ENCODE assay signal across 1 cellular context in the genomic region with DNA sequence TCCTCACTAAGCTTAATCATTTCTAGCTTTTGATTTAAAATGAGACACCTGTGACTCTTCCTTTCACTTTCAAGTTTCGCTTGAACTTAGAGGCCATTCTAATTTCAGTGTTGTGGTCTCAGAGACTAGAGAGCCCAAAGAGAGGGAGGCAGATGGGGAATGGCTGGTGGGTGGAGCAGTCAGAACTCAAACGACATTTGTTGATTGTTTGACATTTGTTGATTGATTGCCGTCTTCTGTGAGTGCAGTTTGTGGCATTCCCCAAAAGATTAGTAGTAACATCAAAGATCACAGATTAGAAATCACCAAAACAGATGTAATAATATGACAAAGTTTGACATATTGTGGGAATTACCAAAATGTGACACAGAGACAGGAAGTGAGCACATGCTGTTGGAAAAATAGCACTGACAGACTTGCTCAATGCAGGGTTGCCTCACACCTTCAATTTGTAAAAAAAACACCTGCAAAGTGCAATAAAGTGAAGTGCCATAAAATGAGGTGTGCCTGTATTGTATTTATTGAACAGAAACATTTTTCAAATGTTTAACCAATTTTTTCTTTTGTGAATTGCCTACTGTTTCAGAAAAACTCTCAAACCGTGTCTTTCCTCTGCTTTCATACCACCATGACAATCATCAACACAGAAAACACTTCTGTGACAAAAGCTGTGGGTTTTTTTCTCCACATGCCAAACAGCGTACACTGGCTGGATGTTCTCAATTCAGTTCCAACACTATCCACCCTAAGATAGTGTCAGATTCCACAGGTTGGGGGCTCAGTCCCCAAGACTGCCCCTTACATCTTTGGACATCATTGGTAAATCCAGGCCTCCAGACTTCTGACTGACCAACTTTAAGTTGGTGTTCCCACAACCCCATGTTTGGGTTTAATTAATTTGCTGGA.
A peak's percentile ranks its signal among the peaks of the same experiment; 100 is the strongest.
TF ChIP-seq lines count a peak whose summit lies in the region.

No MANE protein-coding gene starts in this region.

TF ChIP-seq in GM12878, 131 proteins besides CTCF, POLR2A, EP300 and RAD21 (continued from another document):
- TF ChIP-seq, protein P1, sequence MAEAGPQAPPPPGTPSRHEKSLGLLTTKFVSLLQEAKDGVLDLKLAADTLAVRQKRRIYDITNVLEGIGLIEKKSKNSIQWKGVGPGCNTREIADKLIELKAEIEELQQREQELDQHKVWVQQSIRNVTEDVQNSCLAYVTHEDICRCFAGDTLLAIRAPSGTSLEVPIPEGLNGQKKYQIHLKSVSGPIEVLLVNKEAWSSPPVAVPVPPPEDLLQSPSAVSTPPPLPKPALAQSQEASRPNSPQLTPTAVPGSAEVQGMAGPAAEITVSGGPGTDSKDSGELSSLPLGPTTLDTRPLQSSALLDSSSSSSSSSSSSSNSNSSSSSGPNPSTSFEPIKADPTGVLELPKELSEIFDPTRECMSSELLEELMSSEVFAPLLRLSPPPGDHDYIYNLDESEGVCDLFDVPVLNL (IDR thresholded peaks at IDR 0.05; ENCODE audit: low read depth, low read length): no peak
- TF ChIP-seq HCFC1 (IDR thresholded peaks at IDR 0.05; ENCODE audit: low read length): no peak
- no peak for TF ChIP-seq KLF5 (IDR thresholded peaks at IDR 0.05; ENCODE audit: partially characterized antibody)
- TF ChIP-seq ASH2L (IDR thresholded peaks at IDR 0.05; ENCODE audit: borderline replicate concordance, low read depth): 0 out of 2 replicates have a peak, but pooled peaks have one; percentile 7
- TF ChIP-seq CBX5 (IDR thresholded peaks at IDR 0.05; ENCODE audit: low read depth): peak; percentile 65; the same call in 1 of the 2 replicates
- peak; percentile 89 for TF ChIP-seq TBL1XR1 (IDR thresholded peaks at IDR 0.05; ENCODE audit: low read depth, low read length)
- no peak for TF ChIP-seq ZNF622 (IDR thresholded peaks at IDR 0.05)
- TF ChIP-seq FOS (IDR thresholded peaks at IDR 0.05; ENCODE audit: borderline replicate concordance, extremely low read depth, insufficient read length): no peak
- peak; percentile 82; the same call in 1 of the 2 replicates for TF ChIP-seq TCF3 (IDR thresholded peaks at IDR 0.05; ENCODE audit: borderline replicate concordance, insufficient read depth, low read depth, low read length)
- no peak for TF ChIP-seq FOXK2 (IDR thresholded peaks at IDR 0.05)
- TF ChIP-seq ZSCAN29 (IDR thresholded peaks at IDR 0.05): no peak
- TF ChIP-seq, protein P2, sequence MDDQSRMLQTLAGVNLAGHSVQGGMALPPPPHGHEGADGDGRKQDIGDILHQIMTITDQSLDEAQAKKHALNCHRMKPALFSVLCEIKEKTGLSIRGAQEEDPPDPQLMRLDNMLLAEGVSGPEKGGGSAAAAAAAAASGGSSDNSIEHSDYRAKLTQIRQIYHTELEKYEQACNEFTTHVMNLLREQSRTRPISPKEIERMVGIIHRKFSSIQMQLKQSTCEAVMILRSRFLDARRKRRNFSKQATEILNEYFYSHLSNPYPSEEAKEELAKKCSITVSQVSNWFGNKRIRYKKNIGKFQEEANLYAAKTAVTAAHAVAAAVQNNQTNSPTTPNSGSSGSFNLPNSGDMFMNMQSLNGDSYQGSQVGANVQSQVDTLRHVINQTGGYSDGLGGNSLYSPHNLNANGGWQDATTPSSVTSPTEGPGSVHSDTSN (IDR thresholded peaks at IDR 0.05; ENCODE audit: insufficient replicate concordance, low read depth, low read length): peak; percentile 92
- no peak for TF ChIP-seq TAF1 (IDR thresholded peaks at IDR 0.05; ENCODE audit: borderline replicate concordance, low read depth, low read length)
- no peak for TF ChIP-seq POLR2AphosphoS5 (IDR thresholded peaks at IDR 0.05; ENCODE audit: low read length)
- no peak; the same call in 1 of the 2 replicates for TF ChIP-seq TARDBP (IDR thresholded peaks at IDR 0.05; ENCODE audit: borderline replicate concordance)
- TF ChIP-seq BMI1 (IDR thresholded peaks at IDR 0.05; ENCODE audit: borderline replicate concordance): peak; percentile 43; the same call in 1 of the 2 replicates
- TF ChIP-seq, protein P3, sequence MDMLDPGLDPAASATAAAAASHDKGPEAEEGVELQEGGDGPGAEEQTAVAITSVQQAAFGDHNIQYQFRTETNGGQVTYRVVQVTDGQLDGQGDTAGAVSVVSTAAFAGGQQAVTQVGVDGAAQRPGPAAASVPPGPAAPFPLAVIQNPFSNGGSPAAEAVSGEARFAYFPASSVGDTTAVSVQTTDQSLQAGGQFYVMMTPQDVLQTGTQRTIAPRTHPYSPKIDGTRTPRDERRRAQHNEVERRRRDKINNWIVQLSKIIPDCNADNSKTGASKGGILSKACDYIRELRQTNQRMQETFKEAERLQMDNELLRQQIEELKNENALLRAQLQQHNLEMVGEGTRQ (IDR thresholded peaks at IDR 0.05; ENCODE audit: borderline replicate concordance, low read depth, low read length): no peak
- TF ChIP-seq, protein P4, sequence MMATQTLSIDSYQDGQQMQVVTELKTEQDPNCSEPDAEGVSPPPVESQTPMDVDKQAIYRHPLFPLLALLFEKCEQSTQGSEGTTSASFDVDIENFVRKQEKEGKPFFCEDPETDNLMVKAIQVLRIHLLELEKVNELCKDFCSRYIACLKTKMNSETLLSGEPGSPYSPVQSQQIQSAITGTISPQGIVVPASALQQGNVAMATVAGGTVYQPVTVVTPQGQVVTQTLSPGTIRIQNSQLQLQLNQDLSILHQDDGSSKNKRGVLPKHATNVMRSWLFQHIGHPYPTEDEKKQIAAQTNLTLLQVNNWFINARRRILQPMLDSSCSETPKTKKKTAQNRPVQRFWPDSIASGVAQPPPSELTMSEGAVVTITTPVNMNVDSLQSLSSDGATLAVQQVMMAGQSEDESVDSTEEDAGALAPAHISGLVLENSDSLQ (IDR thresholded peaks at IDR 0.05): peak; percentile 97
- TF ChIP-seq RELA (IDR thresholded peaks at IDR 0.05; ENCODE audit: borderline replicate concordance, partially characterized antibody): peak; percentile 48
- TF ChIP-seq RFX5 (IDR thresholded peaks at IDR 0.05; ENCODE audit: low read depth, low read length): no peak
- TF ChIP-seq, protein P5, sequence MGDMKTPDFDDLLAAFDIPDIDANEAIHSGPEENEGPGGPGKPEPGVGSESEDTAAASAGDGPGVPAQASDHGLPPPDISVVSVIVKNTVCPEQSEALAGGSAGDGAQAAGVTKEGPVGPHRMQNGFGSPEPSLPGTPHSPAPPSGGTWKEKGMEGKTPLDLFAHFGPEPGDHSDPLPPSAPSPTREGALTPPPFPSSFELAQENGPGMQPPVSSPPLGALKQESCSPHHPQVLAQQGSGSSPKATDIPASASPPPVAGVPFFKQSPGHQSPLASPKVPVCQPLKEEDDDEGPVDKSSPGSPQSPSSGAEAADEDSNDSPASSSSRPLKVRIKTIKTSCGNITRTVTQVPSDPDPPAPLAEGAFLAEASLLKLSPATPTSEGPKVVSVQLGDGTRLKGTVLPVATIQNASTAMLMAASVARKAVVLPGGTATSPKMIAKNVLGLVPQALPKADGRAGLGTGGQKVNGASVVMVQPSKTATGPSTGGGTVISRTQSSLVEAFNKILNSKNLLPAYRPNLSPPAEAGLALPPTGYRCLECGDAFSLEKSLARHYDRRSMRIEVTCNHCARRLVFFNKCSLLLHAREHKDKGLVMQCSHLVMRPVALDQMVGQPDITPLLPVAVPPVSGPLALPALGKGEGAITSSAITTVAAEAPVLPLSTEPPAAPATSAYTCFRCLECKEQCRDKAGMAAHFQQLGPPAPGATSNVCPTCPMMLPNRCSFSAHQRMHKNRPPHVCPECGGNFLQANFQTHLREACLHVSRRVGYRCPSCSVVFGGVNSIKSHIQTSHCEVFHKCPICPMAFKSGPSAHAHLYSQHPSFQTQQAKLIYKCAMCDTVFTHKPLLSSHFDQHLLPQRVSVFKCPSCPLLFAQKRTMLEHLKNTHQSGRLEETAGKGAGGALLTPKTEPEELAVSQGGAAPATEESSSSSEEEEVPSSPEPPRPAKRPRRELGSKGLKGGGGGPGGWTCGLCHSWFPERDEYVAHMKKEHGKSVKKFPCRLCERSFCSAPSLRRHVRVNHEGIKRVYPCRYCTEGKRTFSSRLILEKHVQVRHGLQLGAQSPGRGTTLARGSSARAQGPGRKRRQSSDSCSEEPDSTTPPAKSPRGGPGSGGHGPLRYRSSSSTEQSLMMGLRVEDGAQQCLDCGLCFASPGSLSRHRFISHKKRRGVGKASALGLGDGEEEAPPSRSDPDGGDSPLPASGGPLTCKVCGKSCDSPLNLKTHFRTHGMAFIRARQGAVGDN (IDR thresholded peaks at IDR 0.05): peak; percentile 93
